ENCODE assay signal across 13 cellular contexts in the genomic region with DNA sequence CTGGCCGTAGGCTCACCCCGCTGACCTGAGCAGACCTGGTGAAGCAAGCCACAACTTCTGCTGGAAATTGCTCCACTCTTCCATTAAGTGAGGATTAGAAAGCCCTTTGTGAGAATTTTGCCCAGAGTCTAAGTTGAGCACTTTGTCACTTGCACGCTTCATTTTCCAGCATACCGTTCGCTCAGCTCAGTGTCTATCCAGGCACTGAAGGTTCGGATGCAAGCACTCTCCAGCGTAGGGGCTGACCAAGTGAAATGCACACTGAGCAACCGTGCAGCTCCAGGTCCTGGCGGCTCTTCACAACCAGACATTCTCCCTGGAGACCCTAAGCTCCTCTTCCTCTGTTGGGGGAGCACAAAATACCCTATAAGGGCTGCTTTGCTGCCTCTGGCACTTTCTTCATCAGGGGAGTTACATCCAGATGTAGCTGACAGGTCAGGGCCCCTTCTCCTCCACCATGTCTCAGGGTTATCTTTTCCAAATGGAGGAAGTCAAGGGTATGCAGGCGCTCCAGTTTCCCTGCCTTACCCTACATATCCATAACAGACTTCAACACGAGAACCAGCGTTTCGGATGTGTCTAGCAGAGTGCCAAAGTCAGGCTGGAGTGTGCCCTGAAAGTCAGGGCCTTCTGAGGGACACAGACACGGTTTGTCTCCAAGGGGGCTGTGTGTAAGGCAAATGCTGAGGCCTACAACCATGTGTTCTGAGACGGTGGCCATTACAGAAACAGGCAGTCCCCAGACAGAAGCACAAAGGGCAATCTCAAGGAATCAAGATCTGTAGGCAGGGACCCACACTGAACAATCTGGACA.
"Had no signal": no experiment of that assay in that cellular context is flagged by ENCODE, and none has a peak within 500 bp of the region (broad histone marks: within the 10 kb centered on the region; RNA-seq: fewer than 3 reads in every experiment).

No MANE protein-coding gene starts in this region.

- H3K27ac ChIP-seq: left lung, parathyroid adenoma, SJSA1 had no signal

- H3K9me3 ChIP-seq: heart left ventricle, left lung, SJSA1 had no signal

- H3K36me3 ChIP-seq: heart left ventricle, left lung, SJSA1 had no signal

- H3K27ac Mint-ChIP-seq: activated CD4-positive, alpha-beta T cell treated with anti-CD3 and anti-CD28 coated beads, Interleukin-2, amount 10 ng/mL, durations not matched to agents 24 days and 14 days; activated CD8-positive, alpha-beta T cell treated with anti-CD3 and anti-CD28 coated beads, Interleukin-2, amount 10 ng/mL, durations not matched to agents 7 days and 5 days; stimulated activated naive CD8-positive, alpha-beta T cell treated with anti-CD3 and anti-CD28 coated beads, Interleukin-15, amount 100 ng/mL, for 72 hours had no signal

- ATAC-seq: activated CD8-positive, alpha-beta T cell treated with anti-CD3 and anti-CD28 coated beads, Interleukin-2, amount 10 ng/mL, durations not matched to agents 7 days and 5 days; heart left ventricle; left lung; stimulated activated naive CD8-positive, alpha-beta T cell treated with anti-CD3 and anti-CD28 coated beads, Interleukin-15, amount 100 ng/mL, for 72 hours had no signal

- H3K4me1 Mint-ChIP-seq: activated CD4-positive, alpha-beta T cell treated with anti-CD3 and anti-CD28 coated beads, Interleukin-2, amount 10 ng/mL, durations not matched to agents 24 days and 14 days had no signal

- H2AFZ ChIP-seq: parathyroid adenoma had no signal

- H3K4me3 ChIP-seq: left lung, SJSA1 had no signal

- DNase-seq: activated CD4-positive, alpha-beta T cell treated with anti-CD3 and anti-CD28 coated beads, Interleukin-2, amount 10 ng/mL, durations not matched to agents 24 days and 14 days; activated CD4-positive, CD25-positive, alpha-beta regulatory T cell; activated CD8-positive, alpha-beta memory T cell treated with anti-CD3 and anti-CD28 coated beads, Interleukin-2, amount 50 U/mL, for 48 hours; activated CD8-positive, alpha-beta T cell treated with anti-CD3 and anti-CD28 coated beads, Interleukin-2, amount 10 ng/mL, durations not matched to agents 7 days and 5 days; anterior cingulate cortex; cerebellar nuclear complex; heart left ventricle; mammary epithelial cell; stimulated activated naive CD8-positive, alpha-beta T cell treated with anti-CD3 and anti-CD28 coated beads, Interleukin-15, amount 100 ng/mL, for 72 hours; SW 1271 had no signal

- H3K9me3 Mint-ChIP-seq: activated CD4-positive, alpha-beta T cell treated with anti-CD3 and anti-CD28 coated beads, Interleukin-2, amount 10 ng/mL, durations not matched to agents 24 days and 14 days; stimulated activated naive CD8-positive, alpha-beta T cell treated with anti-CD3 and anti-CD28 coated beads, Interleukin-15, amount 100 ng/mL, for 72 hours had no signal

- H3K4me3 Mint-ChIP-seq: activated CD4-positive, alpha-beta T cell treated with anti-CD3 and anti-CD28 coated beads, Interleukin-2, amount 10 ng/mL, durations not matched to agents 24 days and 14 days; activated CD8-positive, alpha-beta T cell treated with anti-CD3 and anti-CD28 coated beads, Interleukin-2, amount 10 ng/mL, durations not matched to agents 7 days and 5 days; stimulated activated naive CD8-positive, alpha-beta T cell treated with anti-CD3 and anti-CD28 coated beads, Interleukin-15, amount 100 ng/mL, for 72 hours had no signal

- H3K27me3 ChIP-seq: SJSA1 had no signal

- H3K9ac ChIP-seq: parathyroid adenoma had no signal
